ENCODE assay signal across 8 cellular contexts in the genomic region with DNA sequence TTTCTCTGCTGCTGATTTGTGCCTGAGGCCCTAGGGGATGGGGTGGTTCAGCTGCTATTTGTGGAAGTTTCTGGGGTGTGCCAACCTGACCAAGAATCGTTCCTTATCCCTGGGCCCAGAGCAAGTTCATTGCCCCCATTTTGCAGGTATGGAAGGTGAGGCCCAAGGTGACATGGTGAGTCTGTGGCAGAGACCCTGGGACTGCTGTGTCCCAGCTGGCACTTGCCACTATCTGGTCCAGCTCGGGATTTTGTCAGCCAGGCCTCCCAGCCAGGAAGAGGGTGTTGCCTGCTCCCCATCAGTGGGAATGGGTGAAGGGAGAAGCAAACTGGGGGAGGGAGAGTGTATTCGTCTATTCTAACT.
"Had no signal": no experiment of that assay in that cellular context is flagged by ENCODE, and none has a peak within 500 bp of the region (broad histone marks: within the 10 kb centered on the region; RNA-seq: fewer than 3 reads in every experiment).

No MANE protein-coding gene starts in this region.

- H3K4me3 ChIP-seq: right atrium auricular region, testis had no signal

- ATAC-seq: activated naive CD4-positive, alpha-beta T cell treated with anti-CD3 and anti-CD28 coated beads, Interleukin-2, amount 50 U/mL, for 72 hours had no signal

- H3K4me1 ChIP-seq: right atrium auricular region, testis had no signal

- H3K9me3 ChIP-seq: right atrium auricular region, testis had no signal

- H3K27ac ChIP-seq: brain microvascular endothelial cell, right atrium auricular region, testis had no signal

- DNase-seq: activated CD4-positive, alpha-beta T cell treated with anti-CD3 and anti-CD28 coated beads, Interleukin-2, amount 10 ng/mL, durations not matched to agents 7 days and 5 days; brain microvascular endothelial cell; hippocampal formation; naive B cell; stimulated activated naive CD4-positive, alpha-beta T cell treated with Interleukin-2 at 50 U/mL for 16 hours; testis had no signal

- H3K36me3 ChIP-seq: brain microvascular endothelial cell, right atrium auricular region had no signal

- H3K27me3 ChIP-seq: brain microvascular endothelial cell, right atrium auricular region, testis had no signal
